15 cellular contexts compared by ENCODE assay signal in genomic region chr13:105774739-105775460, GRCh38.
DNase-seq lines count a peak whose midpoint lies in the region; ATAC-seq and TF ChIP-seq lines count a peak whose summit lies in the region.
"Had no signal": no experiment of that assay in that cellular context is flagged by ENCODE, and none has a peak within 500 bp of the region (broad histone marks: within the 10 kb centered on the region; RNA-seq: fewer than 3 reads in every experiment).

No MANE protein-coding gene starts in this region.

- H3K27ac ChIP-seq in vagina (no peak overlapping the region), adrenal gland (no peak overlapping the region)
- H3K27ac ChIP-seq: suprapubic skin had no signal

- H3K4me1 ChIP-seq in vagina (no peaks in the 10 kb centered on the region), adrenal gland (replicated peaks in 1 of 2) (no peaks in the 10 kb centered on the region)
- H3K4me1 ChIP-seq: HAP-1, suprapubic skin had no signal

- no peak for ATAC-seq in HG02885 (IDR thresholded peaks at IDR 0.05; ENCODE audit: poor library complexity, unreplicated experiment)
- ATAC-seq: left ventricle myocardium superior had no signal

- 73 to 88% (median 76%) methylated on average over 7 of the region's 7 CpGs for WGBS in adrenal gland, 4 donors

- TF ChIP-seq POLR2A in vagina (IDR thresholded peaks at IDR 0.05): no peak
- TF ChIP-seq POLR2A in adrenal gland (IDR thresholded peaks at IDR 0.05): no peak

- TF ChIP-seq CTCF in fibroblast of villous mesenchyme (IDR thresholded peaks at IDR 0.05; ENCODE audit: insufficient read depth, low read depth, low read length) (no peak), vagina (IDR thresholded peaks at IDR 0.05) (no peak), adrenal gland (IDR thresholded peaks at IDR 0.05) (no peak)

- peak; percentile 57 for DNase-seq in HK-2 (ENCODE audit: unreplicated experiment)
- DNase-seq in RPMI7951 (ENCODE audit: low read depth): peak; percentile 90
- DNase-seq in fibroblast of villous mesenchyme (ENCODE audit: low read depth): peak; percentile 58
- DNase-seq in non-pigmented ciliary epithelial cell (ENCODE audit: low read depth): peak; percentile 27
- DNase-seq in vagina (ENCODE audit: extremely low spot score in 2 of 2): no peak
- DNase-seq in adrenal gland: no peak
- no peak for DNase-seq in cerebellum (ENCODE audit: low spot score)
- DNase-seq: activated T-cell treated with anti-CD3 and anti-CD28 coated beads for 4 hours, C1 segment of cervical spinal cord, foreskin fibroblast, left ventricle myocardium superior, SIG-M5 had no signal

- H3K27me3 ChIP-seq in vagina (no peaks in the 10 kb centered on the region), adrenal gland (no peaks in the 10 kb centered on the region)
- H3K27me3 ChIP-seq: suprapubic skin had no signal

- intact Hi-C loops in vagina (cut with DNase I) (no loop called here), adrenal gland (cut with DNase I) (no loop called here)

- H3K9me3 ChIP-seq in vagina (no peaks in the 10 kb centered on the region), adrenal gland (replicated peaks in 1 of 3) (no peaks in the 10 kb centered on the region)
- H3K9me3 ChIP-seq: HAP-1, suprapubic skin had no signal

- H3K36me3 ChIP-seq in vagina (no peaks in the 10 kb centered on the region), adrenal gland (replicated peaks in 1 of 2) (no peaks in the 10 kb centered on the region)
- H3K36me3 ChIP-seq: HAP-1, suprapubic skin had no signal

- H3K4me3 ChIP-seq in fibroblast of villous mesenchyme (ENCODE audit: low read depth, low read length): no peak overlapping the region
- no peak overlapping the region for H3K4me3 ChIP-seq in vagina
- H3K4me3 ChIP-seq in adrenal gland: no peak overlapping the region
- H3K4me3 ChIP-seq: HAP-1, suprapubic skin had no signal

Comparison
In these comparisons a context has a peak if more than half of its experiments do, and no peak if none do; other contexts are left out.
1. DNase-seq: peak in HK-2 (single experiment), RPMI7951 (single experiment), fibroblast of villous mesenchyme (single experiment) and non-pigmented ciliary epithelial cell (single experiment); none in vagina (0 of 2), adrenal gland (0 of 7) and cerebellum (single experiment).